ENCODE assay signal across 24 cellular contexts in the genomic region with DNA sequence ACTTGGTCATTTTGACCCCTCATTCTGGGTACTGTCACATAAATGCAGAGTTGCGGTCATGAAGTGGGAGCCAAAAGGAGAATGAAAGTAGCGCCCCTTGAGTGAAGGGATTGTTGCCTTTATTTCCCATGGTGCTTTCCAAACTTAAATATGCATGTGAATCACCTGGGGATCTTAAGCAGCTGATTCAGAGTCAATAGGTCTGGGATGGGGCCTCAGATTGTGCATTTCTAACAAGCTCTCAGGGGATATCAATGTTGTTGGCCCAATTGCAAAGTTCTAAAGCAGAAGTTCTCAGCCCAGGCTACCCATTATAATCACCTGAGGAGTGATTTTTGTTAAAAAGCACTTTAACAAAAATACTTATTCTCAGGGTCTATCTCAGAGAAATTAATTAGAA.
A peak's percentile ranks its signal among the peaks of the same experiment; 100 is the strongest.
DNase-seq lines count a peak whose midpoint lies in the region; ATAC-seq, FAIRE-seq and TF ChIP-seq lines count a peak whose summit lies in the region.
"Had no signal": no experiment of that assay in that cellular context is flagged by ENCODE, and none has a peak within 500 bp of the region (broad histone marks: within the 10 kb centered on the region; RNA-seq: fewer than 3 reads in every experiment).

No MANE protein-coding gene starts in this region.

- H3K4me1 ChIP-seq in GM23338 (ENCODE audit: insufficient read depth) = peaks cover 21% of the 10 kb centered on the region
- peaks cover 22% of the 10 kb centered on the region for H3K4me1 ChIP-seq in HUES48 (ENCODE audit: control insufficient read depth, insufficient read depth, low read length)
- peaks cover 3 to 7% (median 7%) of the 10 kb centered on the region in 4 experiments for H3K4me1 ChIP-seq in H1 (replicated peaks in 1 of 4; ENCODE audit: control insufficient read depth in 3 of 4, insufficient read depth in 4 of 4, low read length in 3 of 4)
- H3K4me1 ChIP-seq in gastrocnemius medialis = peaks cover 0 to 4% of the 10 kb centered on the region in 2 donors
- H3K4me1 ChIP-seq: A549; BE2C; BLaER1 treated with 17β-estradiol and CSF1 and Interleukin-3, amounts not matched to agents 10 nM and 100 nM had no signal

- H3K36me3 ChIP-seq in GM23338 (ENCODE audit: insufficient read depth) (no peaks in the 10 kb centered on the region), HUES48 (ENCODE audit: control insufficient read depth, insufficient read depth, low read length) (no peaks in the 10 kb centered on the region), H1 (ENCODE audit: control insufficient read depth in 2 of 4, insufficient read depth in 4 of 4, low read length in 3 of 4) (no peaks in the 10 kb centered on the region), gastrocnemius medialis (no peaks in the 10 kb centered on the region)
- H3K36me3 ChIP-seq: BE2C; BLaER1 treated with 17β-estradiol and CSF1 and Interleukin-3, amounts not matched to agents 10 nM and 100 nM had no signal

- peaks cover 26% of the 10 kb centered on the region for H3K4me1 Mint-ChIP-seq in GM23338
- H3K4me1 Mint-ChIP-seq: CD14-positive monocyte had no signal

- in situ Hi-C loops in gastrocnemius medialis (cut with MboI; ENCODE audit: low sequenced_read_pairs in 4 of 4) = no loop called here

- 28% methylated on average over 2 of the region's 2 CpGs; no CpG with 5 or more reads in 1 of the 2 experiments for WGBS in H1 (ENCODE audit: extremely low coverage in 1 of 2, insufficient coverage in 1 of 2, insufficient read length in 1 of 2, insufficient replicate concordance in 2 of 2, low coverage in 1 of 2, low lambda C conversion rate in 2 of 2, missing lambda C conversion rate in 1 of 2), 2 experiments

- H3K27me3 Mint-ChIP-seq in GM23338 (ENCODE audit: insufficient read depth, low read depth, poor library complexity) = peaks cover 7% of the 10 kb centered on the region

- H2BK12ac ChIP-seq in H1 (ENCODE audit: low read depth, low read length) = peak overlapping the region; percentile 11; the same call in 1 of the 2 replicates

- H2AFZ ChIP-seq in GM23338 = no peak overlapping the region
- no peak overlapping the region for H2AFZ ChIP-seq in H1 (ENCODE audit: low read length)
- H2AFZ ChIP-seq: GM23248 had no signal

- H2BK15ac ChIP-seq in H1 (ENCODE audit: low read length) = no peak overlapping the region

- H2AK5ac ChIP-seq in H1 (ENCODE audit: low read depth, low read length) = no peak overlapping the region

- no peak overlapping the region for H4K8ac ChIP-seq in H1 (ENCODE audit: extremely low read depth, insufficient read depth, low read length)

- peak; percentile 28 for FAIRE-seq in H1 (lab: Jason Lieb, UNC)
- FAIRE-seq: A549, D721Med, GM12892, H54 had no signal

- H4K20me1 ChIP-seq in GM23338 (replicated peaks; ENCODE audit: insufficient read depth) = no peaks in the 10 kb centered on the region
- peaks cover 0 to 1% of the 10 kb centered on the region in 2 experiments for H4K20me1 ChIP-seq in H1 (replicated peaks in 1 of 2; ENCODE audit: control insufficient read depth in 1 of 2, insufficient read depth in 2 of 2, low read length in 2 of 2)
- H4K20me1 ChIP-seq: BLaER1 treated with 17β-estradiol and CSF1 and Interleukin-3, amounts not matched to agents 10 nM and 100 nM had no signal

- no peaks in the 10 kb centered on the region for H3K36me3 Mint-ChIP-seq in GM23338 (ENCODE audit: low read depth)
- H3K36me3 Mint-ChIP-seq: CD14-positive monocyte had no signal

- H3K79me1 ChIP-seq in H1 (ENCODE audit: low read depth, low read length) = no peaks in the 10 kb centered on the region

- H3K4me3 Mint-ChIP-seq in GM23338 = peak overlapping the region; percentile 14; the same call in 1 of the 3 replicates
- H3K4me3 Mint-ChIP-seq: CD14-positive monocyte; CD4-positive, alpha-beta T cell; CD8-positive, alpha-beta memory T cell had no signal

- H3K27ac ChIP-seq in GM23338 (ENCODE audit: low read depth) = no peak overlapping the region
- H3K27ac ChIP-seq in HUES48 (ENCODE audit: low read depth, low read length) = peak overlapping the region; percentile 72
- H3K27ac ChIP-seq in H1 (ENCODE audit: low read depth, low read length) = no peak overlapping the region
- H3K27ac ChIP-seq in gastrocnemius medialis = no peak overlapping the region
- H3K27ac ChIP-seq: A549; BLaER1 treated with 17β-estradiol and CSF1 and Interleukin-3, amounts not matched to agents 10 nM and 100 nM; GM23248 had no signal

- no peak for TF ChIP-seq CTCF in GM23338 (conservative IDR thresholded peaks at IDR 0.05; ENCODE audit: low read depth in 2 of 2)
- no peak for TF ChIP-seq CTCF in H1 (IDR thresholded peaks at IDR 0.05; ENCODE audit: control extremely low read depth in 1 of 3, insufficient read depth in 1 of 3, low read depth in 1 of 3, low read length in 3 of 3)
- TF ChIP-seq CTCF in gastrocnemius medialis (IDR thresholded peaks at IDR 0.05 in 4 of 5, conservative IDR thresholded peaks at IDR 0.05 in 1 of 5) = no peak

- H3K27me3 ChIP-seq in GM23338 (ENCODE audit: insufficient read depth) = no peaks in the 10 kb centered on the region
- no peaks in the 10 kb centered on the region for H3K27me3 ChIP-seq in HUES48 (ENCODE audit: control insufficient read depth, insufficient read depth, low read length)
- peaks cover 0 to 4% (median 0%) of the 10 kb centered on the region in 4 experiments; a peak in 3 of 7 replicates for H3K27me3 ChIP-seq in H1 (replicated peaks in 1 of 4; ENCODE audit: control insufficient read depth in 3 of 4, extremely low read depth in 1 of 4, insufficient read depth in 3 of 4, low read length in 3 of 4)
- no peaks in the 10 kb centered on the region for H3K27me3 ChIP-seq in gastrocnemius medialis
- H3K27me3 ChIP-seq: BE2C; BLaER1 treated with 17β-estradiol and CSF1 and Interleukin-3, amounts not matched to agents 10 nM and 100 nM had no signal

- POLR2A ChIA-PET in H1 (lab: Charles Lee; ENCODE audit: partially characterized antibody) = no interaction called here

- intact Hi-C loops in gastrocnemius medialis (cut with DNase I; ENCODE audit: low total_unique reads) = no loop called here

- no peak overlapping the region for H3K4ac ChIP-seq in H1 (replicated peaks; ENCODE audit: insufficient read length, low read depth, low read length)

- no peak overlapping the region for H3K4me3 ChIP-seq in GM23338
- H3K4me3 ChIP-seq in HUES48 (ENCODE audit: low read depth, low read length) = no peak overlapping the region
- peak overlapping the region in 1 of 4 experiments; percentile 17; a peak in 1 of 8 replicates for H3K4me3 ChIP-seq in H1 (ENCODE audit: extremely low read depth in 1 of 4, insufficient read depth in 2 of 4, low read depth in 3 of 4, low read length in 4 of 4)
- no peak overlapping the region for H3K4me3 ChIP-seq in gastrocnemius medialis
- H3K4me3 ChIP-seq: A549; BLaER1 treated with 17β-estradiol and CSF1 and Interleukin-3, amounts not matched to agents 10 nM and 100 nM; GM23248 had no signal

- no peak overlapping the region for H3K18ac ChIP-seq in H1 (ENCODE audit: extremely low read depth, low read length)

- no peak overlapping the region for H2BK120ac ChIP-seq in H1 (replicated peaks; ENCODE audit: low read depth, low read length)

- no peak overlapping the region for H4K91ac ChIP-seq in H1 (replicated peaks; ENCODE audit: insufficient read length, low read length)

- TF ChIP-seq RAD21 in H1 (IDR thresholded peaks at IDR 0.05 in 1 of 2, conservative IDR thresholded peaks at IDR 0.05 in 1 of 2; ENCODE audit: low read depth in 2 of 2, low read length in 2 of 2) = no peak

- H4K5ac ChIP-seq in H1 (ENCODE audit: insufficient read length, low read depth, low read length) = no peak overlapping the region

- H3K79me2 ChIP-seq in GM23338 (replicated peaks; ENCODE audit: insufficient read depth) (no peaks in the 10 kb centered on the region), H1 (ENCODE audit: control insufficient read depth in 1 of 2, insufficient read depth in 2 of 2, low read length in 2 of 2) (no peaks in the 10 kb centered on the region)

- no peak overlapping the region for H3K14ac ChIP-seq in H1 (ENCODE audit: insufficient read length)

- H2BK5ac ChIP-seq in H1 (ENCODE audit: low read depth, low read length) = no peak overlapping the region

- no peaks in the 10 kb centered on the region for H3K9me3 Mint-ChIP-seq in GM23338
- H3K9me3 Mint-ChIP-seq: CD4-positive, alpha-beta T cell; CD8-positive, alpha-beta memory T cell had no signal

- no peaks in the 10 kb centered on the region for H3K9me2 ChIP-seq in GM23338 (ENCODE audit: insufficient read depth)

- H3K9ac ChIP-seq in HUES48 (ENCODE audit: low read depth, low read length) (no peak overlapping the region), H1 (replicated peaks in 1 of 4; ENCODE audit: extremely low read depth in 1 of 4, low read depth in 3 of 4, low read length in 3 of 4) (no peak overlapping the region)
- H3K9ac ChIP-seq: BLaER1 treated with 17β-estradiol and CSF1 and Interleukin-3, amounts not matched to agents 10 nM and 100 nM; GM23248 had no signal

- H3K9me3 ChIP-seq in HUES48 (ENCODE audit: control insufficient read depth, insufficient read depth, low read length) (no peaks in the 10 kb centered on the region), H1 (ENCODE audit: insufficient read depth in 2 of 2, low read depth in 1 of 2, low read length in 1 of 2) (no peaks in the 10 kb centered on the region; a peak in 1 of 4 replicates), gastrocnemius medialis (no peaks in the 10 kb centered on the region)
- H3K9me3 ChIP-seq: A549, BE2C had no signal

- no peak overlapping the region for H3K23ac ChIP-seq in H1 (ENCODE audit: insufficient read length)

- no peak overlapping the region for H3K27ac Mint-ChIP-seq in GM23338
- H3K27ac Mint-ChIP-seq: CD4-positive, alpha-beta T cell; CD8-positive, alpha-beta memory T cell had no signal

- CTCF ChIA-PET in H1 (lab: Charles Lee; ENCODE audit: partially characterized antibody) = interaction anchor here (0.7 to 2.0 kb wide), 2 partner anchors 199 to 304 kb away, joined by 3 to 8 read pairs; no protein-coding TSS in a partner anchor

- TF ChIP-seq EP300 in H1 (IDR thresholded peaks at IDR 0.05; ENCODE audit: borderline replicate concordance in 1 of 2, low read depth in 2 of 2, low read length in 2 of 2) = no peak

- H3F3A ChIP-seq in GM23338 (replicated peaks; ENCODE audit: low read depth) = no peaks in the 10 kb centered on the region

- no peak overlapping the region for H2BK20ac ChIP-seq in H1 (ENCODE audit: low read length)

- no peak for TF ChIP-seq POLR2A in H1 (IDR thresholded peaks at IDR 0.05; ENCODE audit: control extremely low read depth in 1 of 2, low read depth in 2 of 2, low read length in 2 of 2)
- no peak for TF ChIP-seq POLR2A in gastrocnemius medialis (IDR thresholded peaks at IDR 0.05)

- H3K4me2 ChIP-seq in GM23338 = peak overlapping the region; percentile 11; the same call in 1 of the 2 replicates
- H3K4me2 ChIP-seq in H1 (ENCODE audit: insufficient read depth in 1 of 2, low read depth in 2 of 2, low read length in 2 of 2) = peak overlapping the region; percentile 47 to 60
- H3K4me2 ChIP-seq: A549; BLaER1 treated with 17β-estradiol and CSF1 and Interleukin-3, amounts not matched to agents 10 nM and 100 nM had no signal

- ATAC-seq in GM23338 = peak; percentile 85
- no peak for ATAC-seq in gastrocnemius medialis
- ATAC-seq: A549 had no signal

- H3K23me2 ChIP-seq in H1 (ENCODE audit: low read depth, low read length) = no peaks in the 10 kb centered on the region

- no peak overlapping the region for H3K56ac ChIP-seq in H1 (replicated peaks; ENCODE audit: insufficient read length, low read depth, low read length)

- DNase-seq in GM23338 (ENCODE audit: low spot score) (peak; percentile 35), H1 (ENCODE audit: low read depth in 1 of 2, low spot score in 2 of 2) (no peak), NCI-H1436 treated with DMSO at 0.1 percent for 48 hours (lab: John Stamatoyannopoulos, UW) (no peak), islet precursor cell (no peak), gastrocnemius medialis (no peak)
- DNase-seq: 8988T; ACHN; AML-193; BE2C; CD4-positive, alpha-beta T cell; CD8-positive, alpha-beta memory T cell; DMS 273 treated with DMSO at 0.1 percent for 48 hours; DMS79; EL; GF-D8; GM23248; HCEC 1CT had no signal
